30 cellular contexts compared by ENCODE assay signal in the genomic region with DNA sequence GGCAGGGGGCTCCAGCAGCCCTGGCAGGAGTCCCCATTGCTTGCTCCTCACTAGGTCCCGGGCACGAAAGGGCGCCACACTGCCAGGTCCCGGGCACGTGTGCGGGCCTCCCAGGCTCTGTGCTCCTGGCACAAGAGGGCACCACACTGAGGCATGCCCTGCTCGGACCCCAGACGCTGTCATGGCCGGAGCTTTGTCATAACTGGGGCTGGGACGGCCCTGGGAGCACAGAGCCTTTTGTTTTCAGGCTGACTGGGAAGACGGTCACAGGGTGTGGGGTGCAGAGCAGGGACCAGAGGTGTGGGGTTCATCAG. TPM values are rescaled to one million over a fixed set of nuclear protein-coding genes. Genes with fewer than 3 reads are reported as not detected.
"Had no signal": no experiment of that assay in that cellular context is flagged by ENCODE, and none has a peak within 500 bp of the region (broad histone marks: within the 10 kb centered on the region; RNA-seq: fewer than 3 reads in every experiment).

No MANE protein-coding gene starts in this region.

- H3K27ac ChIP-seq: ascending aorta, body of pancreas, SJCRH30, VCaP had no signal

- H3K27me3 ChIP-seq: adrenal gland, ascending aorta, body of pancreas, MG63, SJCRH30 had no signal

- H3K4me2 ChIP-seq: SK-N-SH had no signal

- H3K4me3 ChIP-seq: adrenal gland, ascending aorta, body of pancreas, MG63, SJCRH30 had no signal

- DNase-seq: activated CD4-positive, alpha-beta memory T cell treated with anti-CD3 and anti-CD28 coated beads for 36 hours; activated CD4-positive, alpha-beta T cell treated with anti-CD3 and anti-CD28 coated beads, Interleukin-2, amount 10 ng/mL, durations not matched to agents 7 days and 5 days; activated CD4-positive, CD25-positive, alpha-beta regulatory T cell; activated CD8-positive, alpha-beta memory T cell treated with anti-CD3 and anti-CD28 coated beads for 24 hours; activated naive CD4-positive, alpha-beta T cell treated with anti-CD3 and anti-CD28 coated beads, Interleukin-2, amount 50 U/mL, for 16 hours; activated naive CD8-positive, alpha-beta T cell treated with anti-CD3 and anti-CD28 coated beads, Interleukin-2, amount 10 ng/mL, durations not matched to agents 7 days and 5 days; activated T-cell treated with anti-CD3 and anti-CD28 coated beads, Interleukin-2, amount 50 U/mL, for 48 hours; body of pancreas; MG63; MV-4-11; NCI-H1092 treated with DMSO at 0.1 percent for 48 hours; NCI-H1417 treated with DMSO at 0.1 percent for 48 hours; NCI-H1694; NCI-H2029; NCI-H2107; NCI-H2171 treated with DMSO at 0.1 percent for 48 hours; NCI-H226; NCI-H526; NCI-H82; SJCRH30; SK-N-SH; T-helper 1 cell had no signal

- ATAC-seq: activated T-helper 17 cell treated with anti-CD3 and anti-CD28 coated beads, Interleukin-2, amount 50 U/mL, for 72 hours; body of pancreas; Right ventricle myocardium inferior had no signal

- H3K9me3 ChIP-seq: adrenal gland, ascending aorta, body of pancreas, MG63, SJCRH30, SK-N-SH had no signal

- H3K9ac ChIP-seq: SK-N-SH had no signal

- FAIRE-seq: bronchial epithelial cell had no signal

RNA-seq across cellular contexts. Expression of gene HCN2, which starts 9.9 kb away (rescaled TPM):
- total RNA-seq: ascending aorta had no signal

RNA-seq across cellular contexts. Expression of gene GZMM, which starts 35.9 kb away (rescaled TPM):
- total RNA-seq: ascending aorta, bronchial epithelial cell, NCI-H460, OCI-LY7, Right ventricle myocardium inferior, SJCRH30 had no signal
- polyA plus RNA-seq: SK-N-SH had no signal
